Comparison of ENCODE assay signal across 8 cellular contexts in the genomic region with DNA sequence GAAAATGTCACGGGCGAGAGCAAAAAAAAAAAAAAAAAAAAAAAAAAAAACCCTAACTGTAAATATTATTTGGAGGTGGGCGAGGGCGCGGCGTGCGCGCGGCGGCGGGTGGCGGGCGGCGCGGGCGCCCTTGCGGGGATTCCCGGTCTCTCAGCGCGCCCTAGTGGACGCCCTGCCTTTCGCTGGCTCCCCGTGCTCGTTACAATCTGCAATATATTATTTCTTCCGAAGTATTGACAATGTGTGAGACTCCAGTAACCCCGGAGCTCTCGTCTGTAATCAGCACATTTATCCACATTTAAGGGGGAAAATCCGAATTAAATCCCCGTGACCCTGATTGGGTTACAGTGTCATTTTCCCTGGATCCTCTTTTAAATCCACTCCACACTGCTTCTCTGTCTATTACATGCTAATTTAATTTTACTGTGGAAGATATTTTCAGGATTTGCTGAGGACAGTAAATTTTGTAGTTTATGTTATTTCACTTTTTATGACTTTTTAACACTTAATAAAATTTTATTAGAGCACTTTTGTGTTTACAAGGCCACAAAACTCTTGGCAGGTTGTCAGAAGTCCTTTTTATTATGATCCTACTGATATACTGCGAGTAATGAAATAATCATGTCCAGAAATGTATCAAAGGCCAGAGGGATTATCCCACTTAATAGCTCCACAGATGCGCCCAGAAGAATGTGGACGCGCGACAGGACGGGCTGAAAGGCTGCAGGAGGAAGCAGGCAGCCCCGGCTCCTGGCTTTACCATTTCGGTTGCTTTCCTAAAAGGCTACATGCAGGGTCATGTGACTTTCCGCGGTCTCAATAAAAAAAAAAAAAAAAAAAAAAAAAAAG.
DNase-seq lines count a peak whose midpoint lies in the region; ATAC-seq, FAIRE-seq and TF ChIP-seq lines count a peak whose summit lies in the region.

No MANE protein-coding gene starts in this region.

- no peak overlapping the region for H2AK5ac ChIP-seq in IMR-90 (ENCODE audit: low read depth, low read length)

- H4K8ac ChIP-seq in IMR-90 (ENCODE audit: low read depth in 2 of 2, low read length in 2 of 2): no peak overlapping the region

- no peak overlapping the region for H3K56ac ChIP-seq in IMR-90 (ENCODE audit: extremely low read depth, insufficient read depth, low read length)

- H2AK9ac ChIP-seq in IMR-90 (replicated peaks; ENCODE audit: low read depth, low read length, poor library complexity): no peak overlapping the region

- POLR2A ChIA-PET in IMR-90 (lab: Charles Lee; ENCODE audit: unreplicated experiment): no interaction called here

- H3K9me1 ChIP-seq in IMR-90 (ENCODE audit: insufficient read depth, low read length): no peaks in the 10 kb centered on the region

- H2BK15ac ChIP-seq in IMR-90 (ENCODE audit: low read depth, low read length): no peak overlapping the region

- H2AFZ ChIP-seq in IMR-90 (replicated peaks; ENCODE audit: low read length, poor library complexity) (peak overlapping the region; percentile 85), neuron (ENCODE audit: low read depth, low read length) (peak overlapping the region; percentile 72)

- no peak overlapping the region for H3K23ac ChIP-seq in IMR-90 (ENCODE audit: low read depth, low read length)

- intact Hi-C loops in IMR-90 (cut with micrococcal nuclease): loop anchor here (1.0 kb wide), 4 partner anchors 84 to 511 kb away; no protein-coding TSS in a partner anchor
- intact Hi-C loops in thyroid gland (cut with DNase I): loop anchor here (5.0 kb wide), 1 partner anchor 511 kb away; a partner anchor contains a TSS

- H2BK5ac ChIP-seq in IMR-90 (ENCODE audit: low read depth, low read length, poor library complexity, severe bottlenecking): no peak overlapping the region

- ATAC-seq in GM21528 (IDR thresholded peaks at IDR 0.05; ENCODE audit: low FRiP score, unreplicated experiment) (peak; percentile 89), IMR-90 (ENCODE audit: low read depth) (peak; percentile 92)

- H3K4me2 ChIP-seq in IMR-90 (ENCODE audit: low read depth, low read length): peak overlapping the region; percentile 71

- TF ChIP-seq CTCF in IMR-90 (conservative IDR thresholded peaks at IDR 0.05; ENCODE audit: low read depth, low read length) (peak; percentile 93), thyroid gland (IDR thresholded peaks at IDR 0.05) (peak in 5 of 6 experiments; percentile 35 to 77 (median 67))

- H2BK120ac ChIP-seq in IMR-90 (ENCODE audit: low read depth, low read length): no peak overlapping the region

- peak; percentile 92 for TF ChIP-seq RAD21 in IMR-90 (IDR thresholded peaks at IDR 0.05; ENCODE audit: low read length)

- DNase-seq in DMS 273 (lab: John Stamatoyannopoulos, UW; ENCODE audit: unreplicated experiment) (peak; percentile 86), IMR-90 (peak; percentile 45), RCC 7860 (ENCODE audit: low spot score) (peak; percentile 64), activated gamma-delta T cell treated with Interleukin-2 at 50 U/mL for 16 hours (peak; percentile 42), foreskin melanocyte (peak; percentile 23), thyroid gland (peak; percentile 58 to 63)

- H3K27ac ChIP-seq in IMR-90 (ENCODE audit: insufficient read depth, low read length): no peak overlapping the region
- no peak overlapping the region for H3K27ac ChIP-seq in thyroid gland

- H3K36me3 ChIP-seq in IMR-90 (ENCODE audit: control insufficient read depth, insufficient read depth, low read length) (no peaks in the 10 kb centered on the region), neuron (ENCODE audit: insufficient read depth, low read length) (no peaks in the 10 kb centered on the region), thyroid gland (no peaks in the 10 kb centered on the region)

- TF ChIP-seq POLR2A in IMR-90 (IDR thresholded peaks at IDR 0.05; ENCODE audit: low read depth, low read length): no peak
- TF ChIP-seq POLR2A in thyroid gland (IDR thresholded peaks at IDR 0.05): no peak

- no peak overlapping the region for H3K9ac ChIP-seq in IMR-90 (ENCODE audit: low read depth, low read length)

- H2BK20ac ChIP-seq in IMR-90 (ENCODE audit: low read depth, low read length): no peak overlapping the region

- H3K4ac ChIP-seq in IMR-90 (ENCODE audit: low read depth, low read length): no peak overlapping the region

- no TSS peak for BruUV-seq in IMR-90 (replicated peaks; lab: Mats Ljungman, UMichigan)

- in situ Hi-C loops in IMR-90 (cut with MboI; ENCODE audit: low sequenced_read_pairs): loop anchor here (5.0 to 10.0 kb wide), 2 partner anchors 184 to 511 kb away; a partner anchor contains a TSS

- peaks cover 33% of the 10 kb centered on the region for H3K27me3 ChIP-seq in IMR-90 (ENCODE audit: control insufficient read depth, insufficient read depth, low read length)
- H3K27me3 ChIP-seq in neuron (ENCODE audit: insufficient read depth, low read length): peaks cover 75% of the 10 kb centered on the region
- H3K27me3 ChIP-seq in thyroid gland: peaks cover 10% of the 10 kb centered on the region

- CTCF ChIA-PET in IMR-90 (lab: Yijun Ruan, JAX): interaction anchor here (0.6 to 3.9 kb wide), 17 partner anchors 14 to 850 kb away, joined by 3 to 23 read pairs (median 4); no protein-coding TSS in a partner anchor

- H3K14ac ChIP-seq in IMR-90 (replicated peaks; ENCODE audit: low read depth, low read length): no peak overlapping the region

- WGBS in IMR-90 (ENCODE audit: extremely low coverage in 2 of 2, insufficient read length in 1 of 2), 2 experiments: 20% methylated on average over 2 of the region's 39 CpGs; no CpG with 5 or more reads in 1 of the 2 experiments
- WGBS in thyroid gland, 2 donors: 11 to 12% methylated on average over 39 of the region's 39 CpGs

- dilution Hi-C loops in IMR-90 (cut with HindIII; ENCODE audit: low sequenced_read_pairs, unreplicated experiment): no loop called here

- no peak overlapping the region for H4K5ac ChIP-seq in IMR-90 (ENCODE audit: low read depth, low read length)

- H3K4me3 ChIP-seq in IMR-90 (ENCODE audit: insufficient read depth, low read depth, low read length): peak overlapping the region; percentile 38
- H3K4me3 ChIP-seq in neuron (ENCODE audit: low read length): peak overlapping the region; percentile 28
- H3K4me3 ChIP-seq in thyroid gland (replicated peaks in 1 of 3): peak overlapping the region in 1 of 3 donors; percentile 36

- no peak for FAIRE-seq in RCC 7860 (lab: Jason Lieb, UNC)

- H3K18ac ChIP-seq in IMR-90 (ENCODE audit: low read depth, low read length): no peak overlapping the region

- no peaks in the 10 kb centered on the region for H4K20me1 ChIP-seq in IMR-90 (ENCODE audit: insufficient read depth, low read length)

- H3K79me1 ChIP-seq in IMR-90 (ENCODE audit: low read depth in 1 of 2, low read length in 2 of 2): no peaks in the 10 kb centered on the region

- H4K91ac ChIP-seq in IMR-90 (ENCODE audit: insufficient read depth, low read depth, low read length): no peak overlapping the region

- H3K9me3 ChIP-seq in IMR-90 (ENCODE audit: control insufficient read depth, insufficient read depth, low read length): no peaks in the 10 kb centered on the region
- no peaks in the 10 kb centered on the region for H3K9me3 ChIP-seq in neuron (ENCODE audit: low read length)
- no peaks in the 10 kb centered on the region for H3K9me3 ChIP-seq in thyroid gland

- H3K4me1 ChIP-seq in IMR-90 (ENCODE audit: control insufficient read depth, insufficient read depth, low read length) (no peaks in the 10 kb centered on the region), neuron (ENCODE audit: insufficient read depth, low read length) (no peaks in the 10 kb centered on the region), thyroid gland (peaks cover 6% of the 10 kb centered on the region in 2 donors)

TF ChIP-seq in IMR-90, 13 proteins besides CTCF, POLR2A, EP300 and RAD21:
- TF ChIP-seq NFE2L2 (IDR thresholded peaks at IDR 0.05; ENCODE audit: low read depth, low read length) (no peak), SMC3 (IDR thresholded peaks at IDR 0.05; ENCODE audit: low read depth, low read length) (peak; percentile 88)

Comparison
In these comparisons a context has a peak if more than half of its experiments do, and no peak if none do; other contexts are left out.
1. DNase-seq: peak in every context shown above with its lines; median percentile 86 in DMS 273; 64 in RCC 7860; 60 in thyroid gland; 45 in IMR-90; 42 in activated gamma-delta T cell treated with Interleukin-2 at 50 U/mL for 16 hours; 23 in foreskin melanocyte.